In the genomic region with DNA sequence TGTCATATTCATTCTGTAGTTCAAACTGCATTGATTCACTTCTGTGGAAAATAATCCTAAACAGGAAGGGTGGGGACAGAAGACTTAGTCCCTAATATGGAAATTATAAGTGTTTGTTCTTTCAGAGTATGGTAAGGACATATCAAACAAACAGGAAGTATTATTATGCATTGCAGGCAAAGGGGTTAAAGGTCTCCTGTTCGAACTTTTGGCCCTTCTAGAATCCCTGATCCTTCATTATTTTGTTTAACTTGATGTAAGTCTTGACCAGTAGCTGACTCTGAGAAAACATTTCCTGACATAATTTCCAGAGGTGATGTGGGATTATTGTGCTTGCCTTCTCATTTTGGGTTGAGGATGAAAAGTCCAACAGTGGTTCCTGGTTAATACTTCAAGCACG, we compare ENCODE assay signal across 23 cellular contexts.
"Had no signal": no experiment of that assay in that cellular context is flagged by ENCODE, and none has a peak within 500 bp of the region (broad histone marks: within the 10 kb centered on the region; RNA-seq: fewer than 3 reads in every experiment).

No MANE protein-coding gene starts in this region.

- H3K4me2 ChIP-seq: smooth muscle cell had no signal

- H3K4me1 ChIP-seq: ascending aorta, colonic mucosa, heart right ventricle, testis, uterus had no signal

- H3K4me3 ChIP-seq: ascending aorta, colonic mucosa, heart right ventricle, smooth muscle cell, testis, uterus had no signal

- H3K27me3 ChIP-seq: ascending aorta, brain microvascular endothelial cell, colonic mucosa, heart right ventricle, testis, uterus had no signal

- H3K9me3 Mint-ChIP-seq: activated CD4-positive, alpha-beta memory T cell treated with anti-CD3 and anti-CD28 coated beads, Interleukin-2, amount 10 ng/mL, durations not matched to agents 7 days and 5 days; stimulated activated memory B cell treated with anti-CD40 and anti-IgM and Interleukin-4, amounts not matched to agents 10 μg/mL and 1 μg/mL and 100 μg/mL, for 72 hours had no signal

- H3K36me3 Mint-ChIP-seq: activated CD8-positive, alpha-beta memory T cell treated with anti-CD3 and anti-CD28 coated beads, Interleukin-2, amount 10 ng/mL, durations not matched to agents 7 days and 5 days; activated naive CD4-positive, alpha-beta T cell treated with anti-CD3 and anti-CD28 coated beads, Interleukin-2, amount 50 U/mL, for 72 hours; mesothelial cell of epicardium; natural killer cell treated with Interleukin-12 subunit alpha and Interleukin-12 subunit beta and Interleukin-15 and Interleukin-18, amount 100 ng/mL, for 72 hours; stimulated activated memory B cell treated with anti-CD40 and anti-IgM and Interleukin-4, amounts not matched to agents 10 μg/mL and 1 μg/mL and 100 μg/mL, for 72 hours had no signal

- H3K36me3 ChIP-seq: ascending aorta, brain microvascular endothelial cell, colonic mucosa, heart right ventricle, uterus had no signal

- H3K27ac ChIP-seq: ascending aorta, brain microvascular endothelial cell, colonic mucosa, heart right ventricle, testis, uterus had no signal

- H3K4me1 Mint-ChIP-seq: activated CD4-positive, alpha-beta memory T cell treated with anti-CD3 and anti-CD28 coated beads, Interleukin-2, amount 10 ng/mL, durations not matched to agents 7 days and 5 days; activated CD8-positive, alpha-beta memory T cell treated with anti-CD3 and anti-CD28 coated beads, Interleukin-2, amount 10 ng/mL, durations not matched to agents 7 days and 5 days; central memory CD8-positive, alpha-beta T cell; stimulated activated memory B cell treated with anti-CD40 and anti-IgM and Interleukin-4, amounts not matched to agents 10 μg/mL and 1 μg/mL and 100 μg/mL, for 72 hours had no signal

- H3K27me3 Mint-ChIP-seq: activated CD4-positive, alpha-beta memory T cell treated with anti-CD3 and anti-CD28 coated beads, Interleukin-2, amount 10 ng/mL, durations not matched to agents 7 days and 5 days; activated CD8-positive, alpha-beta memory T cell treated with anti-CD3 and anti-CD28 coated beads, Interleukin-2, amount 10 ng/mL, durations not matched to agents 7 days and 5 days; central memory CD8-positive, alpha-beta T cell; natural killer cell treated with Interleukin-12 subunit alpha and Interleukin-12 subunit beta and Interleukin-15 and Interleukin-18, amount 100 ng/mL, for 72 hours had no signal

- FAIRE-seq: keratinocyte had no signal

- H3K4me3 Mint-ChIP-seq: activated CD4-positive, alpha-beta memory T cell treated with anti-CD3 and anti-CD28 coated beads, Interleukin-2, amount 10 ng/mL, durations not matched to agents 7 days and 5 days; activated CD8-positive, alpha-beta memory T cell treated with anti-CD3 and anti-CD28 coated beads, Interleukin-2, amount 10 ng/mL, durations not matched to agents 7 days and 5 days; central memory CD8-positive, alpha-beta T cell; mesothelial cell of epicardium; natural killer cell treated with Interleukin-12 subunit alpha and Interleukin-12 subunit beta and Interleukin-15 and Interleukin-18, amount 100 ng/mL, for 72 hours; stimulated activated memory B cell treated with anti-CD40 and anti-IgM and Interleukin-4, amounts not matched to agents 10 μg/mL and 1 μg/mL and 100 μg/mL, for 72 hours had no signal

- DNase-seq: activated CD4-positive, alpha-beta memory T cell treated with anti-CD3 and anti-CD28 coated beads, Interleukin-2, amount 10 ng/mL, durations not matched to agents 7 days and 5 days; activated CD4-positive, alpha-beta T cell treated with anti-CD3 and anti-CD28 coated beads for 48 hours; activated CD8-positive, alpha-beta memory T cell treated with anti-CD3 and anti-CD28 coated beads, Interleukin-2, amount 10 ng/mL, durations not matched to agents 7 days and 5 days; activated gamma-delta T cell treated with Interleukin-2 at 50 U/mL for 16 hours; activated T-cell treated with anti-CD3 and anti-CD28 coated beads for 4 hours; brain microvascular endothelial cell; colonic mucosa; heart right ventricle; left colon; nucleus accumbens; stimulated activated CD4-positive, alpha-beta T cell treated with anti-CD3 and anti-CD28 coated beads, Interleukin-15, amount 100 ng/mL, for 24 hours; testis; trophoblast cell; uterus had no signal

- H3K9me3 ChIP-seq: ascending aorta, colonic mucosa, heart right ventricle, testis, uterus had no signal

- H3K27ac Mint-ChIP-seq: activated CD4-positive, alpha-beta memory T cell treated with anti-CD3 and anti-CD28 coated beads, Interleukin-2, amount 10 ng/mL, durations not matched to agents 7 days and 5 days; activated CD8-positive, alpha-beta memory T cell treated with anti-CD3 and anti-CD28 coated beads, Interleukin-2, amount 10 ng/mL, durations not matched to agents 7 days and 5 days; activated naive CD4-positive, alpha-beta T cell treated with anti-CD3 and anti-CD28 coated beads, Interleukin-2, amount 50 U/mL, for 72 hours; natural killer cell treated with Interleukin-12 subunit alpha and Interleukin-12 subunit beta and Interleukin-15 and Interleukin-18, amount 100 ng/mL, for 72 hours; stimulated activated memory B cell treated with anti-CD40 and anti-IgM and Interleukin-4, amounts not matched to agents 10 μg/mL and 1 μg/mL and 100 μg/mL, for 72 hours had no signal

- ATAC-seq: activated CD8-positive, alpha-beta memory T cell treated with anti-CD3 and anti-CD28 coated beads, Interleukin-2, amount 10 ng/mL, durations not matched to agents 7 days and 5 days; activated naive CD4-positive, alpha-beta T cell treated with anti-CD3 and anti-CD28 coated beads, Interleukin-2, amount 50 U/mL, for 72 hours; heart right ventricle; left colon; natural killer cell treated with Interleukin-12 subunit alpha and Interleukin-12 subunit beta and Interleukin-15 and Interleukin-18, amount 100 ng/mL, for 72 hours; sciatic nerve; stimulated activated memory B cell treated with anti-CD40 and anti-IgM and Interleukin-4, amounts not matched to agents 10 μg/mL and 1 μg/mL and 100 μg/mL, for 72 hours had no signal
